In the genomic region with DNA sequence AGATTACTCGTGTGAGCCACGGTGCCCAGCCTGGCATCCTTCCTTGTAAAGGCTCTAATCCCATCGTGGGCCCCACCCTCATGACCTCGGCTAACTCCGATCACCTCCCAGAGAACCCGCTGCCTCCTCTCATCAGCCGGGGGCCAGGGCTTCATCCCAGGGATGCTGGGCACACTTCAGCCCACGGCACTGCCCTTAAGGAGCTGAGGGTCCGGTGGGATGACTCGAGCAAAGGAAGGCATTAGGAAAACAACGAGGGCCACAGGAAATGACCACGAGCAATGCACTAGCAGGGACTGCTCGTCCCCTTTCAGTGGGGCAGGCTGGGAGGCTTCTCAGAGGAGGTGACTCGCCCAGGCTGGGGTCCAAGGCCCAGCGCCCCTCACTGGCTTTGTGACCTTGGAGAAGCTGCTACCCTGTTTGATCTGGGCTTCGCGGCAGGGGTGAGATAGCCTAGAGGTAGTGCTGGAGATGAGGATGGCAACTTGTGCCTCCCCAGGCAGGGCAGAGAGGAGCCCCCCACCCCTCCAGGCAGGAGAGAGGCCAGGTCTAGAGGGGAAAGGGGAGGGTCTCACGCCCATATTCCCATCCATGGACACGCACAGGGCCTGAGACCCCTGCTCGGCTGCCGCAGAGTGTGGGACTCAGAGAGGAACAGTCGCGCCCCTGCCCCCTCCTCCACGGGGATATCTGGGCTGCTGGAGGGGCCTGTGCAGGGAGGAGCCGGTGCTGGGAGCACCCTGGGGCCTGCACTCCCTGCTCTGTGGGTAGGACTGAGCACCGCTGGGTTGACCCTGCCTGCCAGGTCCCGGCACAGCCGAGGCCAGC, we compare ENCODE assay signal across 1 cellular context.
TF ChIP-seq lines count a peak whose summit lies in the region.

No MANE protein-coding gene starts in this region.

TF ChIP-seq in K562, 482 proteins besides CTCF, POLR2A, EP300 and RAD21 (continued from another document):
- TF ChIP-seq, protein P1, sequence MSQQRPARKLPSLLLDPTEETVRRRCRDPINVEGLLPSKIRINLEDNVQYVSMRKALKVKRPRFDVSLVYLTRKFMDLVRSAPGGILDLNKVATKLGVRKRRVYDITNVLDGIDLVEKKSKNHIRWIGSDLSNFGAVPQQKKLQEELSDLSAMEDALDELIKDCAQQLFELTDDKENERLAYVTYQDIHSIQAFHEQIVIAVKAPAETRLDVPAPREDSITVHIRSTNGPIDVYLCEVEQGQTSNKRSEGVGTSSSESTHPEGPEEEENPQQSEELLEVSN (IDR thresholded peaks at IDR 0.05; ENCODE audit: borderline replicate concordance in 1 of 2, extremely low read depth in 1 of 2, insufficient read depth in 1 of 2, insufficient read length in 1 of 2, low read depth in 1 of 2, low read length in 1 of 2, poor library complexity in 1 of 2, severe bottlenecking in 1 of 2) = peak in 1 of 2 experiments; percentile 12
- TF ChIP-seq ZFP36 (IDR thresholded peaks at IDR 0.05; ENCODE audit: low read depth, low read length, partially characterized antibody) = peak; percentile 67
- TF ChIP-seq, protein P2, sequence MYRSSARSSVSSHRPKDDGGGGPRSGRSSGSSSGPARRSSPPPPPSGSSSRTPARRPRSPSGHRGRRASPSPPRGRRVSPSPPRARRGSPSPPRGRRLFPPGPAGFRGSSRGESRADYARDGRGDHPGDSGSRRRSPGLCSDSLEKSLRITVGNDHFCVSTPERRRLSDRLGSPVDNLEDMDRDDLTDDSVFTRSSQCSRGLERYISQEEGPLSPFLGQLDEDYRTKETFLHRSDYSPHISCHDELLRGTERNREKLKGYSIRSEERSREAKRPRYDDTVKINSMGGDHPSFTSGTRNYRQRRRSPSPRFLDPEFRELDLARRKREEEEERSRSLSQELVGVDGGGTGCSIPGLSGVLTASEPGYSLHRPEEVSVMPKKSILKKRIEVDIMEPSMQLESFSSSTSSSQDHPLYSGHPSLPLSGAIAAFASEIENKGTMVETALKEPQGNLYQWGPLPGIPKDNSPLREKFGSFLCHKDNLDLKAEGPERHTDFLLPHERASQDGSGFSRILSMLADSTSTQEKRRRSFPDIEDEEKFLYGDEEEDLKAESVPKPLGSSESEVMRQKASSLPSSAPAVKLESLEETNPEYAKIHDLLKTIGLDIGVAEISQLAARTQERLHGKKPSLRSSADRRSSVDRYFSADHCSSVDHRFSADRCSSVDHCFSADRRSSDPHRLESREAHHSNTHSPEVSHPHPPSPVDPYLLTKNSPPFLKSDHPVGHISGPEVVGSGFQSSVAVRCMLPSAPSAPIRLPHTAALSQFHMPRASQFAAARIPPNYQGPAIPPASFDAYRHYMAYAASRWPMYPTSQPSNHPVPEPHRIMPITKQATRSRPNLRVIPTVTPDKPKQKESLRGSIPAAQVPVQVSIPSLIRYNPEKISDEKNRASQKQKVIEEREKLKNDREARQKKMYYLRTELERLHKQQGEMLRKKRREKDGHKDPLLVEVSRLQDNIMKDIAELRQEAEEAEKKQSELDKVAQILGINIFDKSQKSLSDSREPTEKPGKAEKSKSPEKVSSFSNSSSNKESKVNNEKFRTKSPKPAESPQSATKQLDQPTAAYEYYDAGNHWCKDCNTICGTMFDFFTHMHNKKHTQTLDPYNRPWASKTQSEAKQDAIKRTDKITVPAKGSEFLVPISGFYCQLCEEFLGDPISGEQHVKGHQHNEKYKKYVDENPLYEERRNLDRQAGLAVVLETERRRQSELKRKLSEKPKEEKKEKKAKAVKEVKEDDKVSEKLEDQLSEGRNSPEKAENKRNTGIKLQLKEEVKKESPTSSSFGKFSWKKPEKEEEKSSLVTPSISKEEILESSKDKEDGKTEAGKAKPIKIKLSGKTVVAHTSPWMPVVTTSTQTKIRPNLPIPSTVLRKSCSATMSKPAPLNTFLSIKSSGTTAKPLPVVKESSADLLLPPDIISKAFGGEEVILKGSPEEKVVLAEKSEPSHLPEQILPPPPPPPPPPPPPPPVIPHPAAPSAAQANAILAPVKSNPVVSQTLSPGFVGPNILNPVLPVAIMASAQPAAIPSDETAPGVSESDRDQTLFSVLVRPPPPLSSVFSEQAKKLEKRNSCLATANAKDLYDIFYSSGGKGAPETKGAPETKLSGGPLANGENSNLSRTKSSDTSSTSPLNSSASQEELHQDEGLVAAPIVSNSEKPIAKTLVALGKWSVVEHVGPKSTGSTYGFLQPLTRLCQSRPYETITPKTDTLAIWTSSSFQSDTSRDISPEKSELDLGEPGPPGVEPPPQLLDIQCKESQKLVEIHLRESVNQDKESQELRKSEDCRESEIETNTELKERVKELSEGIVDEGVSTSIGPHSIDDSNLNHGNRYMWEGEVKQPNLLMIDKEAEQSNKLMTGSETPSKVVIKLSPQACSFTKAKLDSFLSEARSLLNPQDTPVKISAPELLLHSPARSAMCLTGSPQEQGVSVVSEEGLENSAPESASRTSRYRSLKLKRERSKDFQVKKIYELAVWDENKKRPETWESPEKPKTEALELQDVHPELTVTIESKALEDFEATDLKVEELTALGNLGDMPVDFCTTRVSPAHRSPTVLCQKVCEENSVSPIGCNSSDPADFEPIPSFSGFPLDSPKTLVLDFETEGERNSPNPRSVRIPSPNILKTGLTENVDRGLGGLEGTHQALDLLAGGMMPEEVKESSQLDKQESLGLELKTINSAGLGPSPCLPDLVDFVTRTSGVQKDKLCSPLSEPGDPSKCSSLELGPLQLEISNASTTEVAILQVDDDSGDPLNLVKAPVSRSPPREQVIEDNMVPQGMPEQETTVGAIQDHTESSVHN (IDR thresholded peaks at IDR 0.05; ENCODE audit: borderline replicate concordance in 1 of 2, low read depth in 1 of 2) = no peak
- TF ChIP-seq ZNF263 (CRISPR knock-in tag; IDR thresholded peaks at IDR 0.05; ENCODE audit: borderline replicate concordance) = peak; percentile 69; the same call in 1 of the 2 replicates
- TF ChIP-seq PHB (CRISPR knock-in tag; IDR thresholded peaks at IDR 0.05) = no peak
- no peak for TF ChIP-seq ZNF140 (CRISPR knock-in tag; IDR thresholded peaks at IDR 0.05)
